1 cellular context compared by ENCODE assay signal in genomic region chr22:44998296-44998695, GRCh38.
TF ChIP-seq lines count a peak whose summit lies in the region.

No MANE protein-coding gene starts in this region.

TF ChIP-seq in GM23338, 12 proteins besides CTCF, POLR2A, EP300 and RAD21 (continued from another document):
- TF ChIP-seq REST (IDR thresholded peaks at IDR 0.05; ENCODE audit: unreplicated experiment) = no peak
- no peak for TF ChIP-seq STAT1 (IDR thresholded peaks at IDR 0.05; ENCODE audit: unreplicated experiment)
- no peak for TF ChIP-seq ETS1 (IDR thresholded peaks at IDR 0.05)
- TF ChIP-seq EZH2 (IDR thresholded peaks at IDR 0.05; ENCODE audit: low read depth, unreplicated experiment) = no peak
- TF ChIP-seq NANOG (IDR thresholded peaks at IDR 0.05; ENCODE audit: borderline replicate concordance) = no peak
- no peak for TF ChIP-seq POLR2AphosphoS5 (IDR thresholded peaks at IDR 0.05; ENCODE audit: low read depth)
- TF ChIP-seq ZNF114 (CRISPR knock-in tag; IDR thresholded peaks at IDR 0.05) = no peak
- no peak for TF ChIP-seq ZNF331 (CRISPR knock-in tag; IDR thresholded peaks at IDR 0.05; ENCODE audit: low read depth)
TF ChIP-seq in GM23338: peak in this region for 0.
